Comparison of ENCODE assay signal across 28 cellular contexts in genomic region chr18:5478261-5478660, GRCh38.
"Had no signal": no experiment of that assay in that cellular context is flagged by ENCODE, and none has a peak within 500 bp of the region (broad histone marks: within the 10 kb centered on the region; RNA-seq: fewer than 3 reads in every experiment).

No MANE protein-coding gene starts in this region.

- DNase-seq: activated B cell treated with CpG ODN at 0.5 μM for 24 hours; activated CD4-positive, alpha-beta T cell treated with anti-CD3 and anti-CD28 coated beads, Interleukin-2, amount 50 U/mL, for 1 hour; activated CD8-positive, alpha-beta memory T cell treated with anti-CD3 and anti-CD28 coated beads, Interleukin-2, amount 10 ng/mL, durations not matched to agents 7 days and 5 days; activated CD8-positive, alpha-beta T cell treated with anti-CD3 and anti-CD28 coated beads, Interleukin-2, amount 10 ng/mL, durations not matched to agents 7 days and 5 days; activated naive CD8-positive, alpha-beta T cell treated with anti-CD3 and anti-CD28 coated beads, Interleukin-2, amount 50 U/mL, for 24 hours; activated T-cell treated with anti-CD3 and anti-CD28 coated beads, Interleukin-2, amount 50 U/mL, for 48 hours; amygdala; cerebellar nuclear complex; colonic mucosa; effector CD8-positive, alpha-beta T cell; esophagus squamous epithelium; foreskin melanocyte; heart right ventricle; left lung; lower lobe of right lung; mesenchymal stem cell; natural killer cell; occipital lobe; right cardiac atrium; stimulated activated CD4-positive, alpha-beta T cell treated with anti-CD3 and anti-CD28 coated beads, Interleukin-2, amount 100 ng/mL, for 48 hours; stimulated activated naive CD4-positive, alpha-beta T cell treated with Interleukin-2 at 50 U/mL for 16 hours had no signal

- H3K9me3 Mint-ChIP-seq: activated naive CD4-positive, alpha-beta T cell treated with anti-CD3 and anti-CD28 coated beads, Interleukin-2, amount 50 U/mL, for 24 hours; activated naive CD8-positive, alpha-beta T cell treated with anti-CD3 and anti-CD28 coated beads, Interleukin-2, amount 50 U/mL, for 24 hours; activated T-helper 2 cell treated with anti-CD3 and anti-CD28 coated beads, Interferon-gamma antibody, Interleukin-2, Interleukin-4, amounts not matched to agents 10 μg/mL and 5 μg/mL and 100 μg/mL, durations not matched to agents 14 hours and 24 hours and 36 hours had no signal

- H3K9me3 ChIP-seq: breast epithelium, colonic mucosa, esophagus squamous epithelium, left lung, lower lobe of right lung had no signal

- H3K36me3 Mint-ChIP-seq: activated CD8-positive, alpha-beta memory T cell treated with anti-CD3 and anti-CD28 coated beads, Interleukin-2, amount 10 ng/mL, durations not matched to agents 7 days and 5 days; neural progenitor cell had no signal

- H3K27ac Mint-ChIP-seq: activated B cell treated with CpG ODN at 0.5 μM for 24 hours; activated CD8-positive, alpha-beta memory T cell treated with anti-CD3 and anti-CD28 coated beads, Interleukin-2, amount 10 ng/mL, durations not matched to agents 7 days and 5 days; activated CD8-positive, alpha-beta T cell treated with anti-CD3 and anti-CD28 coated beads, Interleukin-2, amount 10 ng/mL, durations not matched to agents 7 days and 5 days; activated naive CD4-positive, alpha-beta T cell treated with anti-CD3 and anti-CD28 coated beads, Interleukin-2, amount 50 U/mL, for 24 hours; activated naive CD8-positive, alpha-beta T cell treated with anti-CD3 and anti-CD28 coated beads, Interleukin-2, amount 50 U/mL, for 24 hours; activated T-helper 2 cell treated with anti-CD3 and anti-CD28 coated beads, Interferon-gamma antibody, Interleukin-2, Interleukin-4, amounts not matched to agents 10 μg/mL and 5 μg/mL and 100 μg/mL, durations not matched to agents 14 hours and 24 hours and 36 hours; natural killer cell; neural progenitor cell had no signal

- H3K4me1 Mint-ChIP-seq: activated B cell treated with CpG ODN at 0.5 μM for 24 hours; activated CD8-positive, alpha-beta memory T cell treated with anti-CD3 and anti-CD28 coated beads, Interleukin-2, amount 10 ng/mL, durations not matched to agents 7 days and 5 days; activated naive CD8-positive, alpha-beta T cell treated with anti-CD3 and anti-CD28 coated beads, Interleukin-2, amount 50 U/mL, for 24 hours had no signal

- H2AFZ ChIP-seq: neural progenitor cell had no signal

- H3K4me3 ChIP-seq: breast epithelium, colonic mucosa, esophagus squamous epithelium, heart right ventricle, left lung, lower lobe of right lung, neural progenitor cell, tibial nerve had no signal

- H3K27ac ChIP-seq: breast epithelium, colonic mucosa, epithelial cell of prostate, esophagus squamous epithelium, heart right ventricle, left lung, lower lobe of right lung, neural progenitor cell, tibial nerve had no signal

- H3K4me3 Mint-ChIP-seq: activated B cell treated with CpG ODN at 0.5 μM for 24 hours; activated CD8-positive, alpha-beta memory T cell treated with anti-CD3 and anti-CD28 coated beads, Interleukin-2, amount 10 ng/mL, durations not matched to agents 7 days and 5 days; activated CD8-positive, alpha-beta T cell treated with anti-CD3 and anti-CD28 coated beads, Interleukin-2, amount 10 ng/mL, durations not matched to agents 7 days and 5 days; activated naive CD4-positive, alpha-beta T cell treated with anti-CD3 and anti-CD28 coated beads, Interleukin-2, amount 50 U/mL, for 24 hours; activated naive CD8-positive, alpha-beta T cell treated with anti-CD3 and anti-CD28 coated beads, Interleukin-2, amount 50 U/mL, for 24 hours; natural killer cell; neural progenitor cell had no signal

- H3K4me1 ChIP-seq: breast epithelium, colonic mucosa, esophagus squamous epithelium, lower lobe of right lung had no signal

- FAIRE-seq: endometrium had no signal

- H3K27me3 ChIP-seq: breast epithelium, colonic mucosa, esophagus squamous epithelium, heart right ventricle, left lung, neural progenitor cell, tibial nerve had no signal

- H3K36me3 ChIP-seq: breast epithelium, colonic mucosa, esophagus squamous epithelium, heart right ventricle, left lung, lower lobe of right lung, neural progenitor cell had no signal

- ATAC-seq: activated CD8-positive, alpha-beta memory T cell treated with anti-CD3 and anti-CD28 coated beads, Interleukin-2, amount 10 ng/mL, durations not matched to agents 7 days and 5 days; activated CD8-positive, alpha-beta T cell treated with anti-CD3 and anti-CD28 coated beads, Interleukin-2, amount 10 ng/mL, durations not matched to agents 7 days and 5 days; activated naive CD8-positive, alpha-beta T cell treated with anti-CD3 and anti-CD28 coated beads, Interleukin-2, amount 50 U/mL, for 24 hours; heart right ventricle; left lung; lower lobe of right lung; natural killer cell; right cardiac atrium had no signal

- H3K9ac ChIP-seq: neural progenitor cell had no signal
